ENCODE assay signal across 8 cellular contexts in the genomic region with DNA sequence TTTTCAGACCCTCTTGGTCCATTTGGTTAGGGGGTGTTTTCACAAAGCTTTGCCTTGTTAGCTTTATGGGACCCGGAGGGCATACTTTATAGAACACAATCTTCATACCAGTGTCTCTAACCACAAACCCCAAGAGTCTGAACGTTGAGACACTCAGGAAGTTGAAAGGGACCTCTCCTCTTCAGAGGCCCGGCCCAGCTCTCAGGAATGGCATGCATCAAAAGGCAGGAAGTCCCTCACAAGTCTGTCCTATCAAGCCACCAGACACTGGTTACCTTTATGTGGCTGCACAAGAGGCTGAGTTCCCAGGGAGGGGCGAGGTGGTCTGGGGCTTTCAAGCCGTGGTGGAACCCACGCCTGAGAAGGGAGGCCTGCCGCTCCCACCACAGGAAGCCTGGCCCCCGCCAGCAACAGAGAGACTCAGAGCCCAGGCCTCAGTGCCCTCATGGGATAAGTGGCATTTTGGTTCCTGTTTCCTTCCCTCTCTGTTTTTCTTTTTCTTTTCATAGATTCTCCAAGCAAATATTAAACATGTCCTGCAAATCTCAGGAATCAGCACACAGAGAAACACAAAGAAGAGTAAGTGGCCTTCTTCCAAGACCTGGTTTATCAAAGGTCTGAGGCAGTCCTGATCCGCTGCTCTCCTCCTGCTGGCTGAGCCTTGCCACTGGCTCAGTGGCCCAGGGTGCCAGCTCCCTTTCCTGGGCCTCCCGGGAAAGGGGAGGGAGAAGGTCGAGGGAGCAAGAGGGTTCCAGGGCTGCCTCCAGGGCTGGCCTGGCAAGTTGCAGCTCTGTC. TPM values are rescaled to one million over a fixed set of nuclear protein-coding genes. Genes with fewer than 3 reads are reported as not detected.
DNase-seq lines count a peak whose midpoint lies in the region; ATAC-seq and TF ChIP-seq lines count a peak whose summit lies in the region.
"Not testable (repeated sequence)": the region's sequence is repeated elsewhere in the genome, so short reads cannot be mapped to it uniquely, and the experiment has no call there.

No MANE protein-coding gene starts in this region.

- H3K36me3 ChIP-seq in Panc1 (ENCODE audit: control insufficient read depth, insufficient read depth, low read length), result not testable (repeated sequence)

- not testable (repeated sequence) for H3K27me3 Mint-ChIP-seq in CD14-positive monocyte (ENCODE audit: low read depth in 3 of 3); activated CD4-positive, alpha-beta memory T cell treated with anti-CD3 and anti-CD28 coated beads for 36 hours

- peaks cover 59% of the 10 kb centered on the region for H3K4me1 Mint-ChIP-seq in CD14-positive monocyte
- H3K4me1 Mint-ChIP-seq in activated CD4-positive, alpha-beta memory T cell treated with anti-CD3 and anti-CD28 coated beads for 36 hours (ENCODE audit: low read depth), result peaks cover 49% of the 10 kb centered on the region

- not testable (repeated sequence) for H3K36me3 Mint-ChIP-seq in CD14-positive monocyte; activated CD4-positive, alpha-beta memory T cell treated with anti-CD3 and anti-CD28 coated beads for 36 hours

- not testable (repeated sequence) for DNase-seq in CD14-positive monocyte (ENCODE audit: low spot score); Panc1 (ENCODE audit: low read depth, low spot score); astrocyte of the cerebellum (ENCODE audit: low read depth)
- DNase-seq in activated CD4-positive, alpha-beta memory T cell treated with anti-CD3 and anti-CD28 coated beads for 36 hours, result peak; percentile 36
- DNase-seq in kidney tubule cell (ENCODE audit: low spot score), result peak; percentile 22
- DNase-seq in stimulated activated CD4-positive, alpha-beta T cell treated with anti-CD3 and anti-CD28 coated beads, Interleukin-1b, Interleukin-23, amount 100 ng/mL, for 48 hours, result peak; percentile 18

- TF ChIP-seq CTCF in CD14-positive monocyte (IDR thresholded peaks at IDR 0.05); Panc1 (IDR thresholded peaks at IDR 0.05): not testable (repeated sequence)
- peak; percentile 23 for TF ChIP-seq CTCF in astrocyte of the cerebellum (IDR thresholded peaks at IDR 0.05; ENCODE audit: low read depth, low read length, missing control alignments)

- H3K4me3 ChIP-seq in Panc1 (ENCODE audit: low read depth in 2 of 2, low read length in 2 of 2); astrocyte of the cerebellum (ENCODE audit: low read depth, low read length): not testable (repeated sequence)

- H3K27ac Mint-ChIP-seq in CD14-positive monocyte, result peak overlapping the region; percentile 50 to 84 (median 80)
- H3K27ac Mint-ChIP-seq in activated CD4-positive, alpha-beta memory T cell treated with anti-CD3 and anti-CD28 coated beads for 36 hours, result peak overlapping the region; percentile 56

- CTCF ChIA-PET in Panc1 (lab: Charles Lee), result interaction anchor here (0.6 kb wide), 1 partner anchor 13 kb away, joined by 3 read pairs; no protein-coding TSS in a partner anchor
- CTCF ChIA-PET in activated CD4-positive, alpha-beta memory T cell treated with anti-CD3 and anti-CD28 coated beads for 36 hours (lab: Charles Lee), result interaction anchor here (0.7 kb wide), 1 partner anchor 44 kb away, joined by 3 read pairs; no protein-coding TSS in a partner anchor

- not testable (repeated sequence) for H3K27ac ChIP-seq in Panc1 (ENCODE audit: low read length)

- not testable (repeated sequence) for H3K9me3 ChIP-seq in Panc1 (ENCODE audit: control insufficient read depth, insufficient read depth, low read depth, low read length)

- ATAC-seq in GM21367 (IDR thresholded peaks at IDR 0.05; ENCODE audit: unreplicated experiment) (peak; percentile 74), HG03354 (IDR thresholded peaks at IDR 0.05; ENCODE audit: poor library complexity, severe bottlenecking, unreplicated experiment) (peak; percentile 77), Panc1 (peak; percentile 79)

- H3K27me3 ChIP-seq in Panc1 (ENCODE audit: control insufficient read depth, insufficient read depth, low read length), result not testable (repeated sequence)

- H3K4me1 ChIP-seq in Panc1 (ENCODE audit: control insufficient read depth, insufficient read depth, low read length), result peaks cover 13% of the 10 kb centered on the region

- intact Hi-C loops in CD14-positive monocyte (cut with micrococcal nuclease), result not testable (repeated sequence)
- intact Hi-C loops in Panc1 (cut with micrococcal nuclease; ENCODE audit: unreplicated experiment), result loop anchor here (10.0 kb wide), 1 partner anchor 48 kb away; the partner anchor contains the start of gene SMURF2
- intact Hi-C loops in activated CD4-positive, alpha-beta memory T cell treated with anti-CD3 and anti-CD28 coated beads for 36 hours (cut with micrococcal nuclease), result loop anchor here (10.0 kb wide), 1 partner anchor 48 kb away; the partner anchor contains the start of gene SMURF2

- BruUV-seq in Panc1 (replicated peaks; lab: Mats Ljungman, UMichigan), result not testable (repeated sequence)

- H3K4me3 Mint-ChIP-seq in CD14-positive monocyte, result peak overlapping the region; percentile 78 to 93
- peak overlapping the region; percentile 66 for H3K4me3 Mint-ChIP-seq in activated CD4-positive, alpha-beta memory T cell treated with anti-CD3 and anti-CD28 coated beads for 36 hours

- not testable (repeated sequence) for H3K9me3 Mint-ChIP-seq in CD14-positive monocyte; activated CD4-positive, alpha-beta memory T cell treated with anti-CD3 and anti-CD28 coated beads for 36 hours

- in situ Hi-C loops in Panc1 (cut with HindIII; ENCODE audit: low pct_unique_long_range_greater_than_20kb, low sequenced_read_pairs); astrocyte of the cerebellum (cut with HindIII; ENCODE audit: low sequenced_read_pairs): not testable (repeated sequence)

- POLR2A ChIA-PET in Panc1 (lab: Charles Lee), result interaction anchor here (0.7 kb wide), 1 partner anchor 12 kb away, joined by 4 read pairs; no protein-coding TSS in a partner anchor
- POLR2A ChIA-PET in activated CD4-positive, alpha-beta memory T cell treated with anti-CD3 and anti-CD28 coated beads for 36 hours (lab: Charles Lee), result not testable (repeated sequence)

RNA-seq across cellular contexts. Expression of gene SMURF2, which starts 50.6 kb away (rescaled TPM):
- 1 to 10 TPM; 2.2 to 4.5 TPM for polyA plus RNA-seq in CD14-positive monocyte
- 21.3 TPM for total RNA-seq in Panc1 (2021; ENCODE audit: unreplicated experiment)
- polyA plus RNA-seq in Panc1 (2012; ENCODE audit: insufficient read length), result 9.3 TPM
- total RNA-seq in activated CD4-positive, alpha-beta memory T cell treated with anti-CD3 and anti-CD28 coated beads for 36 hours, result 10 to 100 TPM; 11.5 to 12.1 TPM
